ENCODE assay signal across 8 cellular contexts in genomic region chr6:46325561-46326525, GRCh38.
DNase-seq lines count a peak whose midpoint lies in the region; ATAC-seq and TF ChIP-seq lines count a peak whose summit lies in the region.

No MANE protein-coding gene starts in this region.

- no peak overlapping the region for H3K27ac Mint-ChIP-seq in T-helper 17 cell

- no peak overlapping the region for H3K4me3 Mint-ChIP-seq in T-helper 17 cell

- ATAC-seq in GM18873 (IDR thresholded peaks at IDR 0.05; ENCODE audit: low FRiP score, unreplicated experiment) (no peak), T-helper 17 cell (no peak), HG02981 (IDR thresholded peaks at IDR 0.05; ENCODE audit: unreplicated experiment) (no peak), HG03354 (IDR thresholded peaks at IDR 0.05; ENCODE audit: poor library complexity, severe bottlenecking, unreplicated experiment) (no peak)

- H3K27me3 Mint-ChIP-seq in T-helper 17 cell, result peaks cover 47% of the 10 kb centered on the region

- H3K4me1 Mint-ChIP-seq in T-helper 17 cell, result peaks cover 8% of the 10 kb centered on the region

- no peaks in the 10 kb centered on the region for H3K9me3 ChIP-seq in T-helper 17 cell (ENCODE audit: control insufficient read depth, low read length, poor library complexity, severe bottlenecking)

- no peak for TF ChIP-seq CTCF in AG09319 (IDR thresholded peaks at IDR 0.05; ENCODE audit: low read depth, low read length)

- H3K36me3 Mint-ChIP-seq in T-helper 17 cell (ENCODE audit: low read depth), result no peaks in the 10 kb centered on the region

- peak; percentile 50 for DNase-seq in AG09319 (ENCODE audit: extremely low read depth, low read depth)
- peak; percentile 44 for DNase-seq in HT1080 (ENCODE audit: low read depth)
- peak; percentile 82 for DNase-seq in amniotic epithelial cell (ENCODE audit: low read depth)
- peak; percentile 55 for DNase-seq in left kidney (ENCODE audit: low read depth, low spot score)
- no peak for DNase-seq in T-helper 17 cell

Comparison
In these comparisons a context has a peak if more than half of its experiments do, and no peak if none do; other contexts are left out.
1. DNase-seq: peak in AG09319 (single experiment), HT1080 (single experiment), amniotic epithelial cell (single experiment) and left kidney (single experiment); none in T-helper 17 cell (0 of 3).